Comparison of ENCODE assay signal across 27 cellular contexts in the genomic region with DNA sequence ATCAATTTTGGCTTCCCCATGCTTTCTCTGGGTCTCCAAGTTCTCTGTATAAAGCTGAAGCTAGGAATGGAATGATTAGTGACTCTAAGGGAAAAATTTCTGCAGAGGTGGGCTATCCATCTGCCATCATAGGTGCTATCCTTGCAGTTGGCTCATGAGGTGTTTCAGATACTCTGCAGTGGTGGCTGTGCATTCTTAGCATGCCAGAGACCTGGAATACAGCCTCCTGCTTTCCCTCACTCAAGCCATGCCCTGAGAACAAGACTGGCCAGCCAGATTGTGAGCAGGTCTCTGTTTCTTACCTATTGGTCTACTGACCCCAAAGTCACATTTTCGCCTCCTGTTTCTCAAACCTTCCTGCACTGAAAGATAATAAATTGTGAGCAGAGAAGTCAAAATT.
"Had no signal": no experiment of that assay in that cellular context is flagged by ENCODE, and none has a peak within 500 bp of the region (broad histone marks: within the 10 kb centered on the region; RNA-seq: fewer than 3 reads in every experiment).

No MANE protein-coding gene starts in this region.

- H3K27me3 ChIP-seq: left lung, pancreas, stomach, testis, thyroid gland, transverse colon, upper lobe of left lung had no signal

- H3K4me3 ChIP-seq: left lung, lung, pancreas, prostate gland, skin epidermis, stomach, testis, thyroid gland, transverse colon, upper lobe of left lung had no signal

- H3K27me3 Mint-ChIP-seq: naive thymus-derived CD8-positive, alpha-beta T cell; stimulated activated naive B cell treated with anti-CD40 and anti-IgM and Interleukin-4, amounts not matched to agents 10 μg/mL and 1 μg/mL and 100 μg/mL, for 72 hours had no signal

- ATAC-seq: left colon; left lung; naive thymus-derived CD8-positive, alpha-beta T cell; pancreas; right cardiac atrium; sciatic nerve; stimulated activated naive B cell treated with anti-CD40 and anti-IgM and Interleukin-4, amounts not matched to agents 10 μg/mL and 1 μg/mL and 100 μg/mL, for 72 hours; stimulated activated naive CD8-positive, alpha-beta T cell treated with anti-CD3 and anti-CD28 coated beads, Interleukin-15, Interleukin-2, amounts not matched to agents 100 U/mL and 50 U/mL, for 24 hours had no signal

- H3K36me3 ChIP-seq: left lung, pancreas, prostate gland, stomach, thyroid gland, transverse colon, upper lobe of left lung had no signal

- DNase-seq: hypothalamus; kidney glomerular epithelial cell; left colon; left lung; naive thymus-derived CD8-positive, alpha-beta T cell; nucleus accumbens; pancreas; posterior cingulate gyrus; retina; right cardiac atrium; stimulated activated CD4-positive, alpha-beta T cell treated with anti-CD3 and anti-CD28 coated beads, Interleukin-12 subunit alpha, Interleukin-12 subunit beta, amount 100 ng/mL, for 4 hours; stimulated activated CD4-positive, alpha-beta T cell treated with anti-CD3 and anti-CD28 coated beads, Interleukin-15, amount 100 ng/mL, for 24 hours; stimulated activated CD4-positive, alpha-beta T cell treated with anti-CD3 and anti-CD28 coated beads, Interleukin-2, amount 100 ng/mL, for 24 hours; stimulated activated CD4-positive, alpha-beta T cell treated with anti-CD3 and anti-CD28 coated beads, Interleukin-4, amount 100 ng/mL, for 1 hour; stimulated activated naive B cell treated with anti-CD40 and anti-IgM and Interleukin-4, amounts not matched to agents 10 μg/mL and 1 μg/mL and 100 μg/mL, for 72 hours; stimulated activated naive CD8-positive, alpha-beta T cell treated with anti-CD3 and anti-CD28 coated beads, Interleukin-15, Interleukin-2, amounts not matched to agents 100 U/mL and 50 U/mL, for 24 hours; stomach; testis; thyroid gland; transverse colon; upper lobe of left lung had no signal

- H3K4me3 Mint-ChIP-seq: naive thymus-derived CD8-positive, alpha-beta T cell; nephron; neural crest cell; stimulated activated naive B cell treated with anti-CD40 and anti-IgM and Interleukin-4, amounts not matched to agents 10 μg/mL and 1 μg/mL and 100 μg/mL, for 72 hours had no signal

- H3K27ac Mint-ChIP-seq: naive thymus-derived CD8-positive, alpha-beta T cell; nephron; stimulated activated naive B cell treated with anti-CD40 and anti-IgM and Interleukin-4, amounts not matched to agents 10 μg/mL and 1 μg/mL and 100 μg/mL, for 72 hours had no signal

- H3K4me1 ChIP-seq: left lung, pancreas, prostate gland, stomach, testis, transverse colon, upper lobe of left lung had no signal

- H3K9me3 Mint-ChIP-seq: nephron had no signal

- H3K4me1 Mint-ChIP-seq: naive thymus-derived CD8-positive, alpha-beta T cell; stimulated activated naive B cell treated with anti-CD40 and anti-IgM and Interleukin-4, amounts not matched to agents 10 μg/mL and 1 μg/mL and 100 μg/mL, for 72 hours had no signal

- H3K27ac ChIP-seq: left lung, pancreas, prostate gland, skin epidermis, stomach, testis, thyroid gland, transverse colon, upper lobe of left lung had no signal

- H3K36me3 Mint-ChIP-seq: stimulated activated naive B cell treated with anti-CD40 and anti-IgM and Interleukin-4, amounts not matched to agents 10 μg/mL and 1 μg/mL and 100 μg/mL, for 72 hours had no signal
